ENCODE assay signal across 1 cellular context in the genomic region with DNA sequence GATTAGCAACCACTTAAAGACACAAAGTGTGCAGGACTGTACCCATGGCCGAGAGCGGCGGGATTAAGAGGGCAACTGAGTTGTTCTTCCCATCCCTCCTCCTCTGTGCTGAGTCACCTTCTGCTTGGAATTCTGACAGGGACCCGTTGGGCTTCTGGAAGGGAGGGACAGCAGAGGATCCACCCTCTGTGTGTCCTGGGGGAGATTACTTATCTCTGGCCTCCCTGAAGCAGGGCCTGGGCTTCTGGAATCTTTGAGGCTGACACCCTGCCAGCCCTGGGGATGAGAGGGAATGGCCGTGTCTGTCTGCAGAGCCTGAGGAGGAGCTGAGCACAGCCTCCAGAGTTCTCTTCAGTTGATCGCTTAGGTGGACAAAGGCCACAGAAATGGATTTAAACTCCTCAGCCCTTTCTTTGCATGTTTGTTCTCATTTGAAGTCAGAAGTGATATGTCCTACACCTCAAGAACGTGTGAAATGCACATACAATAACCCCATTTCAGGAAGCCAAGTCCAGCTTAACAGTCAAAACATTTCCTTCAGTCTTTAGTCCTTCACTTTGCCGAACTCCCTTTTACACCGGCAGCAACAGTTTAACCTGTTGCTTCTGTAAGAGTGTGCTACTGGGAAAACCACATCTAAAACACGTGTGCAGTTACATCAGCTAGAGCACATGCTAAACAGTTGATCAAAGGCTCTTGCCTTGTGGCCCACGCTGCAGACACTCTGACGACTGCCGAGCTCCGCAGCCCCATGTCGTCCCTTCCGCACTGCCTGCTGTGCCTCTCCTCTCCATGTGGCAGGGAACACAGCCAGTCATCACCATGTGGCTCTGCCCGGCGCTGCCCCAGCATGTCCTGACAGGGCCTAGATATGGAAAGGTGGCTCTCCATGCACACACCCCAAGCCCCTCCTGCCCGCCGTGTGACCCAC.
TF ChIP-seq lines count a peak whose summit lies in the region.

No MANE protein-coding gene starts in this region.

TF ChIP-seq in K562, 482 proteins besides CTCF, POLR2A, EP300 and RAD21 (continued from another document and continues in another):
- TF ChIP-seq, protein P1, sequence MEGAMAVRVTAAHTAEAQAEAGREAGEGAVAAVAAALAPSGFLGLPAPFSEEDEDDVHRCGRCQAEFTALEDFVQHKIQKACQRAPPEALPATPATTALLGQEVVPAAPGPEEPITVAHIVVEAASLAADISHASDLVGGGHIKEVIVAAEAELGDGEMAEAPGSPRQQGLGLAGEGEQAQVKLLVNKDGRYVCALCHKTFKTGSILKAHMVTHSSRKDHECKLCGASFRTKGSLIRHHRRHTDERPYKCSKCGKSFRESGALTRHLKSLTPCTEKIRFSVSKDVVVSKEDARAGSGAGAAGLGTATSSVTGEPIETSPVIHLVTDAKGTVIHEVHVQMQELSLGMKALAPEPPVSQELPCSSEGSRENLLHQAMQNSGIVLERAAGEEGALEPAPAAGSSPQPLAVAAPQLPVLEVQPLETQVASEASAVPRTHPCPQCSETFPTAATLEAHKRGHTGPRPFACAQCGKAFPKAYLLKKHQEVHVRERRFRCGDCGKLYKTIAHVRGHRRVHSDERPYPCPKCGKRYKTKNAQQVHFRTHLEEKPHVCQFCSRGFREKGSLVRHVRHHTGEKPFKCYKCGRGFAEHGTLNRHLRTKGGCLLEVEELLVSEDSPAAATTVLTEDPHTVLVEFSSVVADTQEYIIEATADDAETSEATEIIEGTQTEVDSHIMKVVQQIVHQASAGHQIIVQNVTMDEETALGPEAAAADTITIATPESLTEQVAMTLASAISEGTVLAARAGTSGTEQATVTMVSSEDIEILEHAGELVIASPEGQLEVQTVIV (CRISPR knock-in tag; IDR thresholded peaks at IDR 0.05; ENCODE audit: borderline replicate concordance): no peak
- TF ChIP-seq, protein P2, sequence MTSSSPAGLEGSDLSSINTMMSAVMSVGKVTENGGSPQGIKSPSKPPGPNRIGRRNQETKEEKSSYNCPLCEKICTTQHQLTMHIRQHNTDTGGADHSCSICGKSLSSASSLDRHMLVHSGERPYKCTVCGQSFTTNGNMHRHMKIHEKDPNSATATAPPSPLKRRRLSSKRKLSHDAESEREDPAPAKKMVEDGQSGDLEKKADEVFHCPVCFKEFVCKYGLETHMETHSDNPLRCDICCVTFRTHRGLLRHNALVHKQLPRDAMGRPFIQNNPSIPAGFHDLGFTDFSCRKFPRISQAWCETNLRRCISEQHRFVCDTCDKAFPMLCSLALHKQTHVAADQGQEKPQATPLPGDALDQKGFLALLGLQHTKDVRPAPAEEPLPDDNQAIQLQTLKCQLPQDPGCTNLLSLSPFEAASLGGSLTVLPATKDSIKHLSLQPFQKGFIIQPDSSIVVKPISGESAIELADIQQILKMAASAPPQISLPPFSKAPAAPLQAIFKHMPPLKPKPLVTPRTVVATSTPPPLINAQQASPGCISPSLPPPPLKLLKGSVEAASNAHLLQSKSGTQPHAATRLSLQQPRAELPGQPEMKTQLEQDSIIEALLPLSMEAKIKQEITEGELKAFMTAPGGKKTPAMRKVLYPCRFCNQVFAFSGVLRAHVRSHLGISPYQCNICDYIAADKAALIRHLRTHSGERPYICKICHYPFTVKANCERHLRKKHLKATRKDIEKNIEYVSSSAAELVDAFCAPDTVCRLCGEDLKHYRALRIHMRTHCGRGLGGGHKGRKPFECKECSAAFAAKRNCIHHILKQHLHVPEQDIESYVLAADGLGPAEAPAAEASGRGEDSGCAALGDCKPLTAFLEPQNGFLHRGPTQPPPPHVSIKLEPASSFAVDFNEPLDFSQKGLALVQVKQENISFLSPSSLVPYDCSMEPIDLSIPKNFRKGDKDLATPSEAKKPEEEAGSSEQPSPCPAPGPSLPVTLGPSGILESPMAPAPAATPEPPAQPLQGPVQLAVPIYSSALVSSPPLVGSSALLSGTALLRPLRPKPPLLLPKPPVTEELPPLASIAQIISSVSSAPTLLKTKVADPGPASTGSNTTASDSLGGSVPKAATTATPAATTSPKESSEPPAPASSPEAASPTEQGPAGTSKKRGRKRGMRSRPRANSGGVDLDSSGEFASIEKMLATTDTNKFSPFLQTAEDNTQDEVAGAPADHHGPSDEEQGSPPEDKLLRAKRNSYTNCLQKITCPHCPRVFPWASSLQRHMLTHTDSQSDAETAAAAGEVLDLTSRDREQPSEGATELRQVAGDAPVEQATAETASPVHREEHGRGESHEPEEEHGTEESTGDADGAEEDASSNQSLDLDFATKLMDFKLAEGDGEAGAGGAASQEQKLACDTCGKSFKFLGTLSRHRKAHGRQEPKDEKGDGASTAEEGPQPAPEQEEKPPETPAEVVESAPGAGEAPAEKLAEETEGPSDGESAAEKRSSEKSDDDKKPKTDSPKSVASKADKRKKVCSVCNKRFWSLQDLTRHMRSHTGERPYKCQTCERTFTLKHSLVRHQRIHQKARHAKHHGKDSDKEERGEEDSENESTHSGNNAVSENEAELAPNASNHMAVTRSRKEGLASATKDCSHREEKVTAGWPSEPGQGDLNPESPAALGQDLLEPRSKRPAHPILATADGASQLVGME (CRISPR knock-in tag; IDR thresholded peaks at IDR 0.05): 0 out of 2 replicates have a peak, but pooled peaks have one; percentile 22
- no peak for TF ChIP-seq NFYB (IDR thresholded peaks at IDR 0.05; ENCODE audit: extremely low read depth, insufficient read length)
- no peak for TF ChIP-seq MCM3 (IDR thresholded peaks at IDR 0.05)
- TF ChIP-seq, protein P3, sequence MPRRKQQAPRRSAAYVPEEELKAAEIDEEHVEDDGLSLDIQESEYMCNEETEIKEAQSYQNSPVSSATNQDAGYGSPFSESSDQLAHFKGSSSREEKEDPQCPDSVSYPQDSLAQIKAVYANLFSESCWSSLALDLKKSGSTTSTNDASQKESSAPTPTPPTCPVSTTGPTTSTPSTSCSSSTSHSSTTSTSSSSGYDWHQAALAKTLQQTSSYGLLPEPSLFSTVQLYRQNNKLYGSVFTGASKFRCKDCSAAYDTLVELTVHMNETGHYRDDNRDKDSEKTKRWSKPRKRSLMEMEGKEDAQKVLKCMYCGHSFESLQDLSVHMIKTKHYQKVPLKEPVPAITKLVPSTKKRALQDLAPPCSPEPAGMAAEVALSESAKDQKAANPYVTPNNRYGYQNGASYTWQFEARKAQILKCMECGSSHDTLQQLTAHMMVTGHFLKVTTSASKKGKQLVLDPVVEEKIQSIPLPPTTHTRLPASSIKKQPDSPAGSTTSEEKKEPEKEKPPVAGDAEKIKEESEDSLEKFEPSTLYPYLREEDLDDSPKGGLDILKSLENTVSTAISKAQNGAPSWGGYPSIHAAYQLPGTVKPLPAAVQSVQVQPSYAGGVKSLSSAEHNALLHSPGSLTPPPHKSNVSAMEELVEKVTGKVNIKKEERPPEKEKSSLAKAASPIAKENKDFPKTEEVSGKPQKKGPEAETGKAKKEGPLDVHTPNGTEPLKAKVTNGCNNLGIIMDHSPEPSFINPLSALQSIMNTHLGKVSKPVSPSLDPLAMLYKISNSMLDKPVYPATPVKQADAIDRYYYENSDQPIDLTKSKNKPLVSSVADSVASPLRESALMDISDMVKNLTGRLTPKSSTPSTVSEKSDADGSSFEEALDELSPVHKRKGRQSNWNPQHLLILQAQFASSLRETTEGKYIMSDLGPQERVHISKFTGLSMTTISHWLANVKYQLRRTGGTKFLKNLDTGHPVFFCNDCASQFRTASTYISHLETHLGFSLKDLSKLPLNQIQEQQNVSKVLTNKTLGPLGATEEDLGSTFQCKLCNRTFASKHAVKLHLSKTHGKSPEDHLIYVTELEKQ (CRISPR knock-in tag; IDR thresholded peaks at IDR 0.05): no peak
- no peak for TF ChIP-seq PHB (CRISPR knock-in tag; IDR thresholded peaks at IDR 0.05)
- 0 out of 2 replicates have a peak, but pooled peaks have one; percentile 6 for TF ChIP-seq ILK (tag; IDR thresholded peaks at IDR 0.05; ENCODE audit: borderline replicate concordance, low read depth)
- peak; percentile 83 for TF ChIP-seq JUND (IDR thresholded peaks at IDR 0.05; ENCODE audit: borderline replicate concordance, low read depth, low read length)
- peak; percentile 58; the same call in 1 of the 3 replicates for TF ChIP-seq JUND (tag; IDR thresholded peaks at IDR 0.05; ENCODE audit: borderline replicate concordance, low read depth, low read length)
- TF ChIP-seq MEF2D (tag; conservative IDR thresholded peaks at IDR 0.05; ENCODE audit: low read depth): 0 out of 2 replicates have a peak, but pooled peaks have one; percentile 15
- 0 out of 2 replicates have a peak, but pooled peaks have one; percentile 20 for TF ChIP-seq GATA2 (CRISPR knock-in tag; IDR thresholded peaks at IDR 0.05)
- peak in 1 of 3 experiments; percentile 15 for TF ChIP-seq YY1 (IDR thresholded peaks at IDR 0.05; ENCODE audit: borderline replicate concordance in 1 of 3, control insufficient read depth in 1 of 3, extremely low read depth in 1 of 3, insufficient read depth in 3 of 3, insufficient read length in 1 of 3, insufficient replicate concordance in 2 of 3, low read depth in 1 of 3, low read length in 2 of 3)
- TF ChIP-seq NONO (IDR thresholded peaks at IDR 0.05; ENCODE audit: low read depth in 2 of 2, low read length in 1 of 2): no peak
- no peak for TF ChIP-seq KDM4B (IDR thresholded peaks at IDR 0.05; ENCODE audit: borderline replicate concordance in 2 of 2, low read depth in 1 of 2)
- TF ChIP-seq SMARCA4 (IDR thresholded peaks at IDR 0.05): peak; percentile 74; the same call in 1 of the 2 replicates
- TF ChIP-seq ERF (CRISPR knock-in tag; IDR thresholded peaks at IDR 0.05): no peak; the same call in 1 of the 2 replicates
- no peak for TF ChIP-seq DDX20 (tag; IDR thresholded peaks at IDR 0.05; ENCODE audit: low read depth)
- TF ChIP-seq HMG20A (CRISPR knock-in tag; conservative IDR thresholded peaks at IDR 0.05): no peak
- TF ChIP-seq, protein P4, sequence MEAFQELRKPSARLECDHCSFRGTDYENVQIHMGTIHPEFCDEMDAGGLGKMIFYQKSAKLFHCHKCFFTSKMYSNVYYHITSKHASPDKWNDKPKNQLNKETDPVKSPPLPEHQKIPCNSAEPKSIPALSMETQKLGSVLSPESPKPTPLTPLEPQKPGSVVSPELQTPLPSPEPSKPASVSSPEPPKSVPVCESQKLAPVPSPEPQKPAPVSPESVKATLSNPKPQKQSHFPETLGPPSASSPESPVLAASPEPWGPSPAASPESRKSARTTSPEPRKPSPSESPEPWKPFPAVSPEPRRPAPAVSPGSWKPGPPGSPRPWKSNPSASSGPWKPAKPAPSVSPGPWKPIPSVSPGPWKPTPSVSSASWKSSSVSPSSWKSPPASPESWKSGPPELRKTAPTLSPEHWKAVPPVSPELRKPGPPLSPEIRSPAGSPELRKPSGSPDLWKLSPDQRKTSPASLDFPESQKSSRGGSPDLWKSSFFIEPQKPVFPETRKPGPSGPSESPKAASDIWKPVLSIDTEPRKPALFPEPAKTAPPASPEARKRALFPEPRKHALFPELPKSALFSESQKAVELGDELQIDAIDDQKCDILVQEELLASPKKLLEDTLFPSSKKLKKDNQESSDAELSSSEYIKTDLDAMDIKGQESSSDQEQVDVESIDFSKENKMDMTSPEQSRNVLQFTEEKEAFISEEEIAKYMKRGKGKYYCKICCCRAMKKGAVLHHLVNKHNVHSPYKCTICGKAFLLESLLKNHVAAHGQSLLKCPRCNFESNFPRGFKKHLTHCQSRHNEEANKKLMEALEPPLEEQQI (IDR thresholded peaks at IDR 0.05): no peak
- peak; percentile 70 for TF ChIP-seq ZBTB17 (CRISPR knock-in tag; IDR thresholded peaks at IDR 0.05)
- TF ChIP-seq, protein P5, sequence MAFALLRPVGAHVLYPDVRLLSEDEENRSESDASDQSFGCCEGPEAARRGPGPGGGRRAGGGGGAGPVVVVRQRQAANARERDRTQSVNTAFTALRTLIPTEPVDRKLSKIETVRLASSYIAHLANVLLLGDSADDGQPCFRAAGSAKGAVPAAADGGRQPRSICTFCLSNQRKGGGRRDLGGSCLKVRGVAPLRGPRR (CRISPR knock-in tag; IDR thresholded peaks at IDR 0.05): peak; percentile 47; the same call in 1 of the 2 replicates
- no peak for TF ChIP-seq ZNF778 (CRISPR knock-in tag; IDR thresholded peaks at IDR 0.05)
- TF ChIP-seq, protein P6, sequence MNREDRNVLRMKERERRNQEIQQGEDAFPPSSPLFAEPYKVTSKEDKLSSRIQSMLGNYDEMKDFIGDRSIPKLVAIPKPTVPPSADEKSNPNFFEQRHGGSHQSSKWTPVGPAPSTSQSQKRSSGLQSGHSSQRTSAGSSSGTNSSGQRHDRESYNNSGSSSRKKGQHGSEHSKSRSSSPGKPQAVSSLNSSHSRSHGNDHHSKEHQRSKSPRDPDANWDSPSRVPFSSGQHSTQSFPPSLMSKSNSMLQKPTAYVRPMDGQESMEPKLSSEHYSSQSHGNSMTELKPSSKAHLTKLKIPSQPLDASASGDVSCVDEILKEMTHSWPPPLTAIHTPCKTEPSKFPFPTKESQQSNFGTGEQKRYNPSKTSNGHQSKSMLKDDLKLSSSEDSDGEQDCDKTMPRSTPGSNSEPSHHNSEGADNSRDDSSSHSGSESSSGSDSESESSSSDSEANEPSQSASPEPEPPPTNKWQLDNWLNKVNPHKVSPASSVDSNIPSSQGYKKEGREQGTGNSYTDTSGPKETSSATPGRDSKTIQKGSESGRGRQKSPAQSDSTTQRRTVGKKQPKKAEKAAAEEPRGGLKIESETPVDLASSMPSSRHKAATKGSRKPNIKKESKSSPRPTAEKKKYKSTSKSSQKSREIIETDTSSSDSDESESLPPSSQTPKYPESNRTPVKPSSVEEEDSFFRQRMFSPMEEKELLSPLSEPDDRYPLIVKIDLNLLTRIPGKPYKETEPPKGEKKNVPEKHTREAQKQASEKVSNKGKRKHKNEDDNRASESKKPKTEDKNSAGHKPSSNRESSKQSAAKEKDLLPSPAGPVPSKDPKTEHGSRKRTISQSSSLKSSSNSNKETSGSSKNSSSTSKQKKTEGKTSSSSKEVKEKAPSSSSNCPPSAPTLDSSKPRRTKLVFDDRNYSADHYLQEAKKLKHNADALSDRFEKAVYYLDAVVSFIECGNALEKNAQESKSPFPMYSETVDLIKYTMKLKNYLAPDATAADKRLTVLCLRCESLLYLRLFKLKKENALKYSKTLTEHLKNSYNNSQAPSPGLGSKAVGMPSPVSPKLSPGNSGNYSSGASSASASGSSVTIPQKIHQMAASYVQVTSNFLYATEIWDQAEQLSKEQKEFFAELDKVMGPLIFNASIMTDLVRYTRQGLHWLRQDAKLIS (CRISPR knock-in tag; IDR thresholded peaks at IDR 0.05): no peak
- TF ChIP-seq, protein P7, sequence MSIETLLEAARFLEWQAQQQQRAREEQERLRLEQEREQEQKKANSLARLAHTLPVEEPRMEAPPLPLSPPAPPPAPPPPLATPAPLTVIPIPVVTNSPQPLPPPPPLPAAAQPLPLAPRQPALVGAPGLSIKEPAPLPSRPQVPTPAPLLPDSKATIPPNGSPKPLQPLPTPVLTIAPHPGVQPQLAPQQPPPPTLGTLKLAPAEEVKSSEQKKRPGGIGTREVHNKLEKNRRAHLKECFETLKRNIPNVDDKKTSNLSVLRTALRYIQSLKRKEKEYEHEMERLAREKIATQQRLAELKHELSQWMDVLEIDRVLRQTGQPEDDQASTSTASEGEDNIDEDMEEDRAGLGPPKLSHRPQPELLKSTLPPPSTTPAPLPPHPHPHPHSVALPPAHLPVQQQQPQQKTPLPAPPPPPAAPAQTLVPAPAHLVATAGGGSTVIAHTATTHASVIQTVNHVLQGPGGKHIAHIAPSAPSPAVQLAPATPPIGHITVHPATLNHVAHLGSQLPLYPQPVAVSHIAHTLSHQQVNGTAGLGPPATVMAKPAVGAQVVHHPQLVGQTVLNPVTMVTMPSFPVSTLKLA (conservative IDR thresholded peaks at IDR 0.05): peak; percentile 37 to 48; a peak in 2 of 4 replicates
- no peak; the same call in 1 of the 2 replicates for TF ChIP-seq BACH1 (tag; IDR thresholded peaks at IDR 0.05)
- no peak for TF ChIP-seq SMARCA5 (IDR thresholded peaks at IDR 0.05)
- TF ChIP-seq TRIM28 (IDR thresholded peaks at IDR 0.05): no peak
- TF ChIP-seq U2AF1 (optimal IDR thresholded peaks at IDR 0.05; ENCODE audit: low read depth, low read length): no peak
- 0 out of 2 replicates have a peak, but pooled peaks have one; percentile 34 for TF ChIP-seq ZNF232 (CRISPR knock-in tag; IDR thresholded peaks at IDR 0.05)
